In the genomic region with DNA sequence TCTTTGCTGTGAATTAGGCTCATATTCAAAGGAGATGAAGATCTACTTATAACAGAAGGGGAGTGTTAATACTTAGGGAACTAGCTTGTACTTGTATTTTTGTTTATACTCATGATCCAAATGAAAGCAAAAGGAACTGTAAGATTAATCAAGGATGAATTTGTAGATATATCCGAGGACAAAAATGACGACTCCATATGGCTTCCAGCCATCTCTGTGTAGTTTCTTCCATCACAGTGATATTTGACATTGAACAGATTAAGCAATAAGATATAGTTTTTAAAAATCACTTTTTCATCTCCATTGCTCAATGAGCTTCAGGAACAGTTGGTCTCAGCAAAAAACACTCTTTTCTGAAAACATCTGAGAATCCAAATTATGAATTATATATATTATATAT, we compare ENCODE assay signal across 25 cellular contexts.
DNase-seq lines count a peak whose midpoint lies in the region; ATAC-seq, FAIRE-seq and TF ChIP-seq lines count a peak whose summit lies in the region.
"Had no signal": no experiment of that assay in that cellular context is flagged by ENCODE, and none has a peak within 500 bp of the region (broad histone marks: within the 10 kb centered on the region; RNA-seq: fewer than 3 reads in every experiment).

No MANE protein-coding gene starts in this region.

- H3K4me2 ChIP-seq in PC-3 (ENCODE audit: low read length) (peak overlapping the region; percentile 26), keratinocyte (ENCODE audit: control insufficient read depth, extremely low read depth, insufficient read depth, low read depth, low read length) (peak overlapping the region; percentile 67)
- H3K4me2 ChIP-seq: BLaER1 had no signal

- peaks cover 10% of the 10 kb centered on the region for H3K27me3 Mint-ChIP-seq in Calu3 (ENCODE audit: unreplicated experiment)
- H3K27me3 Mint-ChIP-seq: B cell; CD4-positive, CD25-positive, alpha-beta regulatory T cell had no signal

- 26 to 48% (median 42%) methylated on average over 2 of the region's 2 CpGs for WGBS in adrenal gland, 4 donors
- 9 to 12% methylated on average over 2 of the region's 2 CpGs for WGBS in esophagus squamous epithelium, 2 donors

- H3K4me3 Mint-ChIP-seq in Calu3 (ENCODE audit: low read depth, unreplicated experiment), result no peak overlapping the region
- H3K4me3 Mint-ChIP-seq: B cell; CD4-positive, CD25-positive, alpha-beta regulatory T cell; CD8-positive, alpha-beta T cell had no signal

- no peak for ATAC-seq in PC-3
- ATAC-seq: CD8-positive, alpha-beta T cell; GM12878 had no signal

- no peaks in the 10 kb centered on the region for H3F3A ChIP-seq in PC-3 (ENCODE audit: low read length, unreplicated experiment)

- H3K4me3 ChIP-seq in PC-3 (ENCODE audit: low read length) (no peak overlapping the region), adrenal gland (no peak overlapping the region), esophagus squamous epithelium (no peak overlapping the region), keratinocyte (ENCODE audit: control insufficient read depth in 2 of 3, extremely low read depth in 1 of 3, insufficient read depth in 2 of 3, low read depth in 1 of 3, low read length in 3 of 3) (no peak overlapping the region), Peyer's patch (no peak overlapping the region)
- H3K4me3 ChIP-seq: BLaER1, GM12878, GM23248 had no signal

- POLR2A ChIA-PET in PC-3 (lab: Charles Lee; ENCODE audit: unreplicated experiment), result no interaction called here

- H3K36me3 Mint-ChIP-seq in Calu3 (ENCODE audit: insufficient read depth, unreplicated experiment), result no peaks in the 10 kb centered on the region
- H3K36me3 Mint-ChIP-seq: CD4-positive, CD25-positive, alpha-beta regulatory T cell; CD8-positive, alpha-beta T cell had no signal

- H2AFZ ChIP-seq in PC-3 (ENCODE audit: low read length), result peak overlapping the region; percentile 44; the same call in 1 of the 2 replicates
- no peak overlapping the region for H2AFZ ChIP-seq in keratinocyte (ENCODE audit: control insufficient read depth, low read length)
- H2AFZ ChIP-seq: GM23248 had no signal

- H3K27me3 ChIP-seq in PC-3 (ENCODE audit: low read length), result no peaks in the 10 kb centered on the region
- H3K27me3 ChIP-seq in adrenal gland, result no peaks in the 10 kb centered on the region
- H3K27me3 ChIP-seq in esophagus squamous epithelium, result no peaks in the 10 kb centered on the region
- no peaks in the 10 kb centered on the region for H3K27me3 ChIP-seq in keratinocyte (ENCODE audit: control insufficient read depth, extremely low read depth, insufficient read depth, low read length)
- no peaks in the 10 kb centered on the region for H3K27me3 ChIP-seq in Peyer's patch
- H3K27me3 ChIP-seq: BLaER1 had no signal

- H3K27ac ChIP-seq in PC-3 (ENCODE audit: low read length), result peak overlapping the region; percentile 4; the same call in 1 of the 2 replicates
- H3K27ac ChIP-seq in adrenal gland, result peak overlapping the region; percentile 11 to 87 (median 74)
- peak overlapping the region; percentile 22 to 66 (median 50) for H3K27ac ChIP-seq in esophagus squamous epithelium
- peak overlapping the region; percentile 70 for H3K27ac ChIP-seq in keratinocyte (ENCODE audit: control insufficient read depth, insufficient read depth, low read length)
- H3K27ac ChIP-seq in Peyer's patch, result no peak overlapping the region
- H3K27ac ChIP-seq: BLaER1, C4-2B, GM23248 had no signal

- no peaks in the 10 kb centered on the region; the same call in 1 of the 2 replicates for H3K9me2 ChIP-seq in PC-3 (replicated peaks; ENCODE audit: low read length)

- no peak for FAIRE-seq in keratinocyte (lab: Jason Lieb, UNC)
- FAIRE-seq: D721Med, GM12878, GM19239, H1 had no signal

- H3K79me2 ChIP-seq in PC-3 (ENCODE audit: low read length) (no peaks in the 10 kb centered on the region), keratinocyte (ENCODE audit: control insufficient read depth, insufficient read depth, low read length) (no peaks in the 10 kb centered on the region)

- CTCF ChIA-PET in PC-3 (lab: Charles Lee) (interaction anchor here (0.6 kb wide), 1 partner anchor 79 kb away, joined by 3 read pairs; no protein-coding TSS in a partner anchor), Calu3 (lab: Charles Lee) (no interaction called here)

- BruUV-seq in PC-3 (replicated peaks; lab: Mats Ljungman, UMichigan), result no TSS peak
- no TSS peak for BruUV-seq in Calu3 (replicated peaks; lab: Mats Ljungman, UMichigan)

- H3K9me3 ChIP-seq in PC-3 (ENCODE audit: low read length) (no peaks in the 10 kb centered on the region), adrenal gland (replicated peaks in 1 of 3) (no peaks in the 10 kb centered on the region), esophagus squamous epithelium (no peaks in the 10 kb centered on the region), keratinocyte (ENCODE audit: control insufficient read depth, low read depth, low read length) (no peaks in the 10 kb centered on the region), Peyer's patch (no peaks in the 10 kb centered on the region)
- H3K9me3 ChIP-seq: Caco-2 had no signal

- dilution Hi-C loops in keratinocyte (cut with MboI; ENCODE audit: extremely low pct_ligation_motif_present, low sequenced_read_pairs), result no loop called here

- H3K4me1 Mint-ChIP-seq in Calu3 (ENCODE audit: low read depth, unreplicated experiment), result peaks cover 7% of the 10 kb centered on the region
- H3K4me1 Mint-ChIP-seq: B cell; CD4-positive, CD25-positive, alpha-beta regulatory T cell had no signal

- no peaks in the 10 kb centered on the region for H3K36me3 ChIP-seq in PC-3 (ENCODE audit: low read depth, low read length)
- no peaks in the 10 kb centered on the region for H3K36me3 ChIP-seq in adrenal gland (replicated peaks in 1 of 2)
- H3K36me3 ChIP-seq in esophagus squamous epithelium, result no peaks in the 10 kb centered on the region
- H3K36me3 ChIP-seq in keratinocyte (ENCODE audit: control insufficient read depth in 2 of 2, extremely low read depth in 1 of 2, insufficient read depth in 2 of 2, low read length in 2 of 2), result no peaks in the 10 kb centered on the region
- no peaks in the 10 kb centered on the region for H3K36me3 ChIP-seq in Peyer's patch
- H3K36me3 ChIP-seq: BLaER1 had no signal

- no peak for DNase-seq in PC-3
- DNase-seq in adrenal gland, result peak; percentile 69 to 93 (median 83)
- DNase-seq in esophagus squamous epithelium (lab: John Stamatoyannopoulos, UW), result no peak
- no peak for DNase-seq in keratinocyte (ENCODE audit: low read depth, low spot score)
- no peak for DNase-seq in T-helper 1 cell
- no peak for DNase-seq in Peyer's patch
- no peak for DNase-seq in stimulated activated CD4-positive, alpha-beta T cell treated with anti-CD3 and anti-CD28 coated beads, Interleukin-1b, Interleukin-23, amount 100 ng/mL, for 48 hours
- no peak for DNase-seq in Calu3
- DNase-seq: Caco-2; CD4-positive, CD25-positive, alpha-beta regulatory T cell; CD8-positive, alpha-beta T cell; DMS 273 treated with DMSO at 0.1 percent for 48 hours; DMS79; EL; GDM1; GM23248; H7; HCEC 1CT had no signal

- no peaks in the 10 kb centered on the region for H4K20me1 ChIP-seq in PC-3 (ENCODE audit: low read length)
- no peaks in the 10 kb centered on the region for H4K20me1 ChIP-seq in keratinocyte (ENCODE audit: control insufficient read depth, extremely low read depth, insufficient read depth, low read length)
- H4K20me1 ChIP-seq: BLaER1 had no signal

- no peak overlapping the region for H3K27ac Mint-ChIP-seq in Calu3 (ENCODE audit: unreplicated experiment)
- H3K27ac Mint-ChIP-seq: B cell; CD4-positive, CD25-positive, alpha-beta regulatory T cell; CD8-positive, alpha-beta T cell had no signal

- H3K4me1 ChIP-seq in PC-3 (ENCODE audit: insufficient read depth, low read length) (peaks cover 29% of the 10 kb centered on the region), adrenal gland (replicated peaks in 1 of 2) (peaks cover 8 to 20% of the 10 kb centered on the region in 2 donors), esophagus squamous epithelium (peaks cover 5 to 31% (median 6%) of the 10 kb centered on the region in 3 donors), keratinocyte (ENCODE audit: control insufficient read depth, extremely low read depth, insufficient read depth, low read length) (peaks cover 31% of the 10 kb centered on the region), Peyer's patch (no peaks in the 10 kb centered on the region)
- H3K4me1 ChIP-seq: BLaER1, Caco-2 had no signal

- intact Hi-C loops in PC-3 (cut with micrococcal nuclease) (no loop called here), adrenal gland (cut with DNase I) (no loop called here), esophagus squamous epithelium (cut with DNase I) (no loop called here), Calu3 (cut with micrococcal nuclease; ENCODE audit: unreplicated experiment) (no loop called here)

- TF ChIP-seq POLR2A in adrenal gland (IDR thresholded peaks at IDR 0.05) (peak in 1 of 2 donors; percentile 24), esophagus squamous epithelium (IDR thresholded peaks at IDR 0.05) (no peak), Peyer's patch (IDR thresholded peaks at IDR 0.05) (no peak)

- no peaks in the 10 kb centered on the region for H3K9me1 ChIP-seq in keratinocyte (ENCODE audit: control insufficient read depth, extremely low read depth, insufficient read depth, low read length)

- TF ChIP-seq CTCF in PC-3 (conservative IDR thresholded peaks at IDR 0.05; ENCODE audit: low read depth, low read length) (no peak), adrenal gland (IDR thresholded peaks at IDR 0.05) (no peak), esophagus squamous epithelium (IDR thresholded peaks at IDR 0.05) (no peak), keratinocyte (optimal IDR thresholded peaks at IDR 0.05 in 1 of 3, IDR thresholded peaks at IDR 0.05 in 1 of 3, conservative IDR thresholded peaks at IDR 0.05 in 1 of 3; ENCODE audit: extremely low read depth in 1 of 3, insufficient read depth in 2 of 3, low read length in 3 of 3) (no peak), Peyer's patch (IDR thresholded peaks at IDR 0.05) (no peak), Calu3 (IDR thresholded peaks at IDR 0.05; ENCODE audit: unreplicated experiment) (no peak)

- no peaks in the 10 kb centered on the region for H3K9me3 Mint-ChIP-seq in Calu3 (ENCODE audit: low read depth, unreplicated experiment)

- no peak overlapping the region for H3K9ac ChIP-seq in PC-3 (ENCODE audit: low read length)
- H3K9ac ChIP-seq in keratinocyte (ENCODE audit: control insufficient read depth, extremely low read depth, insufficient read depth, low read length), result no peak overlapping the region
- H3K9ac ChIP-seq: BLaER1, GM23248 had no signal

Comparison
In these comparisons a context has a peak if more than half of its experiments do, and no peak if none do; other contexts are left out.
1. DNase-seq: peak in adrenal gland (7 of 7); none in PC-3 (single experiment), esophagus squamous epithelium (single experiment), keratinocyte (single experiment), T-helper 1 cell (0 of 5), Peyer's patch (0 of 3), stimulated activated CD4-positive, alpha-beta T cell treated with anti-CD3 and anti-CD28 coated beads, Interleukin-1b, Interleukin-23, amount 100 ng/mL, for 48 hours (single experiment) and Calu3 (single experiment).
2. H3K27ac ChIP-seq: peak in PC-3 (single experiment), adrenal gland (5 of 5), esophagus squamous epithelium (4 of 4) and keratinocyte (single experiment); none in Peyer's patch (0 of 4).